ENCODE assay signal across 34 cellular contexts in genomic region chr1:115781830-115782229, GRCh38. TPM values are rescaled to one million over a fixed set of nuclear protein-coding genes. Genes with fewer than 3 reads are reported as not detected.
DNase-seq lines count a peak whose midpoint lies in the region; ATAC-seq and TF ChIP-seq lines count a peak whose summit lies in the region.
"Had no signal": no experiment of that assay in that cellular context is flagged by ENCODE, and none has a peak within 500 bp of the region (broad histone marks: within the 10 kb centered on the region; RNA-seq: fewer than 3 reads in every experiment).

No MANE protein-coding gene starts in this region.

- H3K4me3 ChIP-seq in PC-9 (no peak overlapping the region), skin epidermis (no peak overlapping the region)
- H3K4me3 ChIP-seq: cardiac muscle cell, upper lobe of left lung had no signal

- ATAC-seq in foreskin keratinocyte (no peak), HG02981 (IDR thresholded peaks at IDR 0.05; ENCODE audit: unreplicated experiment) (no peak)
- no peak for ATAC-seq in CD4-positive, alpha-beta T cell (ENCODE audit: poor library complexity)
- no peak for ATAC-seq in natural killer cell treated with Interleukin-12 subunit alpha and Interleukin-12 subunit beta and Interleukin-15 and Interleukin-18, amount 100 ng/mL, for 72 hours
- ATAC-seq: natural killer cell had no signal

- H2AFZ ChIP-seq in PC-9: peak overlapping the region; percentile 7; the same call in 1 of the 2 replicates

- intact Hi-C loops in PC-9 (cut with micrococcal nuclease; ENCODE audit: unreplicated experiment): loop anchor here (10.0 kb wide), 1 partner anchor 713 kb away; no protein-coding TSS in a partner anchor
- intact Hi-C loops in CD4-positive, alpha-beta T cell (cut with DNase I, micrococcal nuclease): no loop called here

- peak overlapping the region; percentile 61 for H3K4me2 ChIP-seq in PC-9

- H3K79me2 ChIP-seq in PC-9 (ENCODE audit: low read depth): no peaks in the 10 kb centered on the region

- H3K27ac Mint-ChIP-seq in CD4-positive, alpha-beta T cell: no peak overlapping the region
- H3K27ac Mint-ChIP-seq in natural killer cell treated with Interleukin-12 subunit alpha and Interleukin-12 subunit beta and Interleukin-15 and Interleukin-18, amount 100 ng/mL, for 72 hours: no peak overlapping the region
- H3K27ac Mint-ChIP-seq: activated CD4-positive, alpha-beta T cell treated with anti-CD3 and anti-CD28 coated beads, Interleukin-2, amount 10 ng/mL, durations not matched to agents 7 days and 5 days; activated naive CD8-positive, alpha-beta T cell; natural killer cell had no signal

- no peaks in the 10 kb centered on the region for H3K9me2 ChIP-seq in PC-9 (ENCODE audit: insufficient read depth)

- peak overlapping the region; percentile 84 for H3K27ac ChIP-seq in PC-9
- H3K27ac ChIP-seq in foreskin keratinocyte: peak overlapping the region; percentile 84
- H3K27ac ChIP-seq in skin epidermis: peak overlapping the region in 13 of 21 experiments; percentile 4 to 90 (median 75)
- no peak overlapping the region for H3K27ac ChIP-seq in CD4-positive, alpha-beta T cell (ENCODE audit: low read depth, low read length)
- H3K27ac ChIP-seq: cardiac muscle cell, upper lobe of left lung, VCaP had no signal

- POLR2A ChIA-PET in PC-9 (lab: Charles Lee; ENCODE audit: unreplicated experiment): interaction anchor here (0.7 kb wide), 1 partner anchor 106 kb away, joined by 3 read pairs; no protein-coding TSS in a partner anchor
- POLR2A ChIA-PET in CD4-positive, alpha-beta T cell (lab: Charles Lee): no interaction called here

- H3K27me3 ChIP-seq in PC-9 (ENCODE audit: insufficient read depth, low read depth) (no peaks in the 10 kb centered on the region), foreskin keratinocyte (no peaks in the 10 kb centered on the region)
- H3K27me3 ChIP-seq in CD4-positive, alpha-beta T cell (ENCODE audit: control insufficient read depth, insufficient read depth, low read length): peaks cover 4% of the 10 kb centered on the region
- H3K27me3 ChIP-seq: cardiac muscle cell, upper lobe of left lung had no signal

- peak; percentile 27 for DNase-seq in LHCN-M2 (ENCODE audit: low read depth)
- DNase-seq in PC-9: no peak
- no peak for DNase-seq in foreskin keratinocyte
- DNase-seq in CD4-positive, alpha-beta T cell: no peak
- DNase-seq in natural killer cell treated with Interleukin-12 subunit alpha and Interleukin-12 subunit beta and Interleukin-15 and Interleukin-18, amount 100 ng/mL, for 72 hours (ENCODE audit: low spot score): no peak
- DNase-seq: activated CD4-positive, alpha-beta T cell treated with anti-CD3 and anti-CD28 coated beads, Interleukin-2, amount 10 ng/mL, durations not matched to agents 7 days and 5 days; activated effector memory CD4-positive, alpha-beta T cell treated with anti-CD3 and anti-CD28 coated beads, Interleukin-2, amount 50 U/mL, for 16 hours; activated T-cell treated with anti-CD3 and anti-CD28 coated beads, Interleukin-2, amount 50 U/mL, for 1 hour; aorta; C1 segment of cervical spinal cord; Calu3; DND-41; effector CD4-positive, alpha-beta T cell; GF-D8; IMR-90; islet precursor cell; natural killer cell; NCI-H1048; NCI-H1694 treated with DMSO at 0.1 percent for 48 hours; NCI-H2171 treated with DMSO at 0.1 percent for 48 hours; NCI-H524 treated with DMSO at 0.1 percent for 48 hours; occipital lobe; stimulated activated naive CD4-positive, alpha-beta T cell; SW 1271; T-helper 9 cell; upper lobe of left lung had no signal

- no peak overlapping the region for H3K4me3 Mint-ChIP-seq in CD4-positive, alpha-beta T cell
- H3K4me3 Mint-ChIP-seq in natural killer cell treated with Interleukin-12 subunit alpha and Interleukin-12 subunit beta and Interleukin-15 and Interleukin-18, amount 100 ng/mL, for 72 hours: no peak overlapping the region
- H3K4me3 Mint-ChIP-seq: activated CD4-positive, alpha-beta T cell treated with anti-CD3 and anti-CD28 coated beads, Interleukin-2, amount 10 ng/mL, durations not matched to agents 7 days and 5 days; activated naive CD8-positive, alpha-beta T cell; natural killer cell had no signal

- no peaks in the 10 kb centered on the region for H4K20me1 ChIP-seq in PC-9 (ENCODE audit: insufficient read depth)

- H3K27me3 Mint-ChIP-seq in CD4-positive, alpha-beta T cell: peaks cover 57% of the 10 kb centered on the region
- H3K27me3 Mint-ChIP-seq in natural killer cell treated with Interleukin-12 subunit alpha and Interleukin-12 subunit beta and Interleukin-15 and Interleukin-18, amount 100 ng/mL, for 72 hours: peaks cover 31 to 41% of the 10 kb centered on the region in 2 donors

- no TSS peak for BruUV-seq in PC-9 (replicated peaks; lab: Mats Ljungman, UMichigan)

- H3K36me3 ChIP-seq in PC-9 (ENCODE audit: low read depth): no peaks in the 10 kb centered on the region
- H3K36me3 ChIP-seq: cardiac muscle cell, upper lobe of left lung had no signal

- no peaks in the 10 kb centered on the region for H3K36me3 Mint-ChIP-seq in CD4-positive, alpha-beta T cell (ENCODE audit: low read depth)
- H3K36me3 Mint-ChIP-seq in natural killer cell treated with Interleukin-12 subunit alpha and Interleukin-12 subunit beta and Interleukin-15 and Interleukin-18, amount 100 ng/mL, for 72 hours: no peaks in the 10 kb centered on the region
- H3K36me3 Mint-ChIP-seq: natural killer cell had no signal

- H3K9me3 ChIP-seq in PC-9 (ENCODE audit: insufficient read depth, low read depth): peaks cover 7% of the 10 kb centered on the region; the same call in 1 of the 2 replicates
- no peaks in the 10 kb centered on the region for H3K9me3 ChIP-seq in CD4-positive, alpha-beta T cell (ENCODE audit: control insufficient read depth, low read length)
- H3K9me3 ChIP-seq: upper lobe of left lung had no signal

- TF ChIP-seq CTCF in PC-9 (conservative IDR thresholded peaks at IDR 0.05): no peak
- no peak for TF ChIP-seq CTCF in foreskin keratinocyte (conservative IDR thresholded peaks at IDR 0.05)
- TF ChIP-seq CTCF in CD4-positive, alpha-beta T cell (IDR thresholded peaks at IDR 0.05): no peak

- H3F3A ChIP-seq in PC-9 (ENCODE audit: insufficient read depth, low read depth): peaks cover 32% of the 10 kb centered on the region

- H3K4me1 ChIP-seq in PC-9 (replicated peaks; ENCODE audit: insufficient read depth): peaks cover 32% of the 10 kb centered on the region
- H3K4me1 ChIP-seq in foreskin keratinocyte: peaks cover 31% of the 10 kb centered on the region

- CTCF ChIA-PET in PC-9 (lab: Charles Lee): interaction anchor here (1.4 to 1.6 kb wide), 2 partner anchors 10 to 186 kb away, joined by 4 to 7 read pairs; no protein-coding TSS in a partner anchor
- CTCF ChIA-PET in CD4-positive, alpha-beta T cell (lab: Charles Lee): no interaction called here

- H3K9me3 Mint-ChIP-seq in CD4-positive, alpha-beta T cell: peaks cover 2% of the 10 kb centered on the region
- H3K9me3 Mint-ChIP-seq in natural killer cell treated with Interleukin-12 subunit alpha and Interleukin-12 subunit beta and Interleukin-15 and Interleukin-18, amount 100 ng/mL, for 72 hours: no peaks in the 10 kb centered on the region
- H3K9me3 Mint-ChIP-seq: activated CD4-positive, alpha-beta T cell treated with anti-CD3 and anti-CD28 coated beads, Interleukin-2, amount 10 ng/mL, durations not matched to agents 7 days and 5 days had no signal

- H3K4me1 Mint-ChIP-seq in CD4-positive, alpha-beta T cell (ENCODE audit: low read depth): no peaks in the 10 kb centered on the region
- no peaks in the 10 kb centered on the region for H3K4me1 Mint-ChIP-seq in natural killer cell treated with Interleukin-12 subunit alpha and Interleukin-12 subunit beta and Interleukin-15 and Interleukin-18, amount 100 ng/mL, for 72 hours (ENCODE audit: low read depth in 2 of 2)
- H3K4me1 Mint-ChIP-seq: activated CD4-positive, alpha-beta T cell treated with anti-CD3 and anti-CD28 coated beads, Interleukin-2, amount 10 ng/mL, durations not matched to agents 7 days and 5 days; natural killer cell had no signal

RNA-seq across cellular contexts. Expression of gene CASQ2, which starts 13.3 kb away (rescaled TPM):
- total RNA-seq in LHCN-M2 (2014; rRNA removed) (0.17 and 0.19 TPM in 2 replicates), PC-9 (2021) (not detected in 2 replicates), foreskin keratinocyte (not detected in 2 replicates)
- polyA plus RNA-seq in LHCN-M2 (2012): 0.04 TPM
- not detected in 2 replicates for polyA plus RNA-seq in foreskin keratinocyte
- not detected for total RNA-seq in CD4-positive, alpha-beta T cell
- not detected for total RNA-seq in natural killer cell treated with Interleukin-12 subunit alpha and Interleukin-12 subunit beta and Interleukin-15 and Interleukin-18, amount 100 ng/mL, for 72 hours
- total RNA-seq: activated CD4-positive, alpha-beta T cell treated with anti-CD3 and anti-CD28 coated beads, Interleukin-2, amount 10 ng/mL, durations not matched to agents 7 days and 5 days; Calu3; H1; IMR-90; natural killer cell; pulmonary artery endothelial cell had no signal
- polyA plus RNA-seq: H1, IMR-90 had no signal

RNA-seq across cellular contexts. Expression of gene NHLH2, which starts 59.1 kb away (rescaled TPM):
- total RNA-seq in LHCN-M2 (2014; rRNA removed) (0.19 and 0.63 TPM in 2 replicates), PC-9 (2021) (not detected in 2 replicates), foreskin keratinocyte (0.07 and 0.14 TPM in 2 replicates)
- 0.09 TPM for polyA plus RNA-seq in LHCN-M2 (2012)
- 0.07 and 0.11 TPM in 2 replicates for polyA plus RNA-seq in foreskin keratinocyte
- not detected for total RNA-seq in CD4-positive, alpha-beta T cell
- total RNA-seq in natural killer cell treated with Interleukin-12 subunit alpha and Interleukin-12 subunit beta and Interleukin-15 and Interleukin-18, amount 100 ng/mL, for 72 hours: not detected
- total RNA-seq: activated CD4-positive, alpha-beta T cell treated with anti-CD3 and anti-CD28 coated beads, Interleukin-2, amount 10 ng/mL, durations not matched to agents 7 days and 5 days; aorta; Calu3; cardiac muscle cell; IMR-90; liver; natural killer cell; pulmonary artery endothelial cell had no signal
- polyA plus RNA-seq: aorta, cardiac muscle cell, IMR-90, liver had no signal
